Comparison of ENCODE assay signal across 1 cellular context in the genomic region with DNA sequence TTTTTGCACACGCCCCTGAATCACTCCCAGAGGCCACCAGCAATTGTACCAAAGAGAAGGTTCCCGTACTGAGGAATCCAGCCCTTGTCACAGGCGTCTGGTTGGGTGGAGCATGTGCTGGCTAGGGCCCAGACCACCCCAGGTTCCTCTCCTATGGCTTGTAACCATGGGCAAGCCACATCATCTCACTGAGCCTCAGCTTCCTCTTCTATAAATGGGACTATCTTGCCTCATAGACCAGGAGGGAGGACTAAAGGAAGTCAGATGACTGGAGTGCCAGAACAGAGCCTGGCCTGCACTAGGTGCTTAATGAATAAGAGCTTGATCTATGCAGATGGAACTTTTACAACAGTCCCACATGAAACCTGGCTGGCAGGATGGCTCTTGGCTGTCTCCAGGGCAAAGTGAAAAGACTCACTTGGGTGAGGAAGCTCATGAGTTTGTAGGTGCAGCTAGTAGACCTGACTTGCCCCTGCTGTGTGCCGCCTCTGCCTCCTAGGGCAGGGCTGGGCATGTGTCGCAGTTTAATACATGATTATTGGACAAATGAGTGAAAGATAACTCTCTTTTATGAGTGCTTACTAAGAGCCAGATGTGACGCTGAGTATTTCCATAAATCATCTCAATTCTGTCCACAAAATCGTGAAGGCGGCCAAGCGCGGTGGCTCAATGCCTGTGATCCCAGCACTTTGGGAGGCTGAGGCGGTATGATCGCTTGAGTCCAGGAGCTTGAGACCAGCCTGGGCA.
TF ChIP-seq lines count a peak whose summit lies in the region.

No MANE protein-coding gene starts in this region.

TF ChIP-seq in K562, 482 proteins besides CTCF, POLR2A, EP300 and RAD21 (continued from another document):
- TF ChIP-seq, protein P1, sequence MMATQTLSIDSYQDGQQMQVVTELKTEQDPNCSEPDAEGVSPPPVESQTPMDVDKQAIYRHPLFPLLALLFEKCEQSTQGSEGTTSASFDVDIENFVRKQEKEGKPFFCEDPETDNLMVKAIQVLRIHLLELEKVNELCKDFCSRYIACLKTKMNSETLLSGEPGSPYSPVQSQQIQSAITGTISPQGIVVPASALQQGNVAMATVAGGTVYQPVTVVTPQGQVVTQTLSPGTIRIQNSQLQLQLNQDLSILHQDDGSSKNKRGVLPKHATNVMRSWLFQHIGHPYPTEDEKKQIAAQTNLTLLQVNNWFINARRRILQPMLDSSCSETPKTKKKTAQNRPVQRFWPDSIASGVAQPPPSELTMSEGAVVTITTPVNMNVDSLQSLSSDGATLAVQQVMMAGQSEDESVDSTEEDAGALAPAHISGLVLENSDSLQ (IDR thresholded peaks at IDR 0.05), result peak; percentile 35; the same call in 1 of the 2 replicates
- TF ChIP-seq, protein P2, sequence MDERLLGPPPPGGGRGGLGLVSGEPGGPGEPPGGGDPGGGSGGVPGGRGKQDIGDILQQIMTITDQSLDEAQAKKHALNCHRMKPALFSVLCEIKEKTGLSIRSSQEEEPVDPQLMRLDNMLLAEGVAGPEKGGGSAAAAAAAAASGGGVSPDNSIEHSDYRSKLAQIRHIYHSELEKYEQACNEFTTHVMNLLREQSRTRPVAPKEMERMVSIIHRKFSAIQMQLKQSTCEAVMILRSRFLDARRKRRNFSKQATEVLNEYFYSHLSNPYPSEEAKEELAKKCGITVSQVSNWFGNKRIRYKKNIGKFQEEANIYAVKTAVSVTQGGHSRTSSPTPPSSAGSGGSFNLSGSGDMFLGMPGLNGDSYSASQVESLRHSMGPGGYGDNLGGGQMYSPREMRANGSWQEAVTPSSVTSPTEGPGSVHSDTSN (CRISPR knock-in tag; IDR thresholded peaks at IDR 0.05; ENCODE audit: low read depth), result no peak
- TF ChIP-seq, protein P2 (tag; conservative IDR thresholded peaks at IDR 0.05; ENCODE audit: low read depth), result 0 out of 2 replicates have a peak, but pooled peaks have one; percentile 13
- TF ChIP-seq MIER1 (IDR thresholded peaks at IDR 0.05; ENCODE audit: low read depth), result no peak
- TF ChIP-seq JUNB (CRISPR knock-in tag; conservative IDR thresholded peaks at IDR 0.05), result no peak
- TF ChIP-seq, protein P3, sequence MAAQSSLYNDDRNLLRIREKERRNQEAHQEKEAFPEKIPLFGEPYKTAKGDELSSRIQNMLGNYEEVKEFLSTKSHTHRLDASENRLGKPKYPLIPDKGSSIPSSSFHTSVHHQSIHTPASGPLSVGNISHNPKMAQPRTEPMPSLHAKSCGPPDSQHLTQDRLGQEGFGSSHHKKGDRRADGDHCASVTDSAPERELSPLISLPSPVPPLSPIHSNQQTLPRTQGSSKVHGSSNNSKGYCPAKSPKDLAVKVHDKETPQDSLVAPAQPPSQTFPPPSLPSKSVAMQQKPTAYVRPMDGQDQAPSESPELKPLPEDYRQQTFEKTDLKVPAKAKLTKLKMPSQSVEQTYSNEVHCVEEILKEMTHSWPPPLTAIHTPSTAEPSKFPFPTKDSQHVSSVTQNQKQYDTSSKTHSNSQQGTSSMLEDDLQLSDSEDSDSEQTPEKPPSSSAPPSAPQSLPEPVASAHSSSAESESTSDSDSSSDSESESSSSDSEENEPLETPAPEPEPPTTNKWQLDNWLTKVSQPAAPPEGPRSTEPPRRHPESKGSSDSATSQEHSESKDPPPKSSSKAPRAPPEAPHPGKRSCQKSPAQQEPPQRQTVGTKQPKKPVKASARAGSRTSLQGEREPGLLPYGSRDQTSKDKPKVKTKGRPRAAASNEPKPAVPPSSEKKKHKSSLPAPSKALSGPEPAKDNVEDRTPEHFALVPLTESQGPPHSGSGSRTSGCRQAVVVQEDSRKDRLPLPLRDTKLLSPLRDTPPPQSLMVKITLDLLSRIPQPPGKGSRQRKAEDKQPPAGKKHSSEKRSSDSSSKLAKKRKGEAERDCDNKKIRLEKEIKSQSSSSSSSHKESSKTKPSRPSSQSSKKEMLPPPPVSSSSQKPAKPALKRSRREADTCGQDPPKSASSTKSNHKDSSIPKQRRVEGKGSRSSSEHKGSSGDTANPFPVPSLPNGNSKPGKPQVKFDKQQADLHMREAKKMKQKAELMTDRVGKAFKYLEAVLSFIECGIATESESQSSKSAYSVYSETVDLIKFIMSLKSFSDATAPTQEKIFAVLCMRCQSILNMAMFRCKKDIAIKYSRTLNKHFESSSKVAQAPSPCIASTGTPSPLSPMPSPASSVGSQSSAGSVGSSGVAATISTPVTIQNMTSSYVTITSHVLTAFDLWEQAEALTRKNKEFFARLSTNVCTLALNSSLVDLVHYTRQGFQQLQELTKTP (IDR thresholded peaks at IDR 0.05; ENCODE audit: low read depth in 1 of 2, partially characterized antibody in 2 of 2), result no peak
- no peak for TF ChIP-seq ZNF347 (CRISPR knock-in tag; IDR thresholded peaks at IDR 0.05; ENCODE audit: low read depth)
- no peak for TF ChIP-seq MCM7 (IDR thresholded peaks at IDR 0.05)
- no peak for TF ChIP-seq ZBTB17 (CRISPR knock-in tag; IDR thresholded peaks at IDR 0.05)
- TF ChIP-seq CBFB (CRISPR knock-in tag; IDR thresholded peaks at IDR 0.05), result no peak
- TF ChIP-seq, protein P4, sequence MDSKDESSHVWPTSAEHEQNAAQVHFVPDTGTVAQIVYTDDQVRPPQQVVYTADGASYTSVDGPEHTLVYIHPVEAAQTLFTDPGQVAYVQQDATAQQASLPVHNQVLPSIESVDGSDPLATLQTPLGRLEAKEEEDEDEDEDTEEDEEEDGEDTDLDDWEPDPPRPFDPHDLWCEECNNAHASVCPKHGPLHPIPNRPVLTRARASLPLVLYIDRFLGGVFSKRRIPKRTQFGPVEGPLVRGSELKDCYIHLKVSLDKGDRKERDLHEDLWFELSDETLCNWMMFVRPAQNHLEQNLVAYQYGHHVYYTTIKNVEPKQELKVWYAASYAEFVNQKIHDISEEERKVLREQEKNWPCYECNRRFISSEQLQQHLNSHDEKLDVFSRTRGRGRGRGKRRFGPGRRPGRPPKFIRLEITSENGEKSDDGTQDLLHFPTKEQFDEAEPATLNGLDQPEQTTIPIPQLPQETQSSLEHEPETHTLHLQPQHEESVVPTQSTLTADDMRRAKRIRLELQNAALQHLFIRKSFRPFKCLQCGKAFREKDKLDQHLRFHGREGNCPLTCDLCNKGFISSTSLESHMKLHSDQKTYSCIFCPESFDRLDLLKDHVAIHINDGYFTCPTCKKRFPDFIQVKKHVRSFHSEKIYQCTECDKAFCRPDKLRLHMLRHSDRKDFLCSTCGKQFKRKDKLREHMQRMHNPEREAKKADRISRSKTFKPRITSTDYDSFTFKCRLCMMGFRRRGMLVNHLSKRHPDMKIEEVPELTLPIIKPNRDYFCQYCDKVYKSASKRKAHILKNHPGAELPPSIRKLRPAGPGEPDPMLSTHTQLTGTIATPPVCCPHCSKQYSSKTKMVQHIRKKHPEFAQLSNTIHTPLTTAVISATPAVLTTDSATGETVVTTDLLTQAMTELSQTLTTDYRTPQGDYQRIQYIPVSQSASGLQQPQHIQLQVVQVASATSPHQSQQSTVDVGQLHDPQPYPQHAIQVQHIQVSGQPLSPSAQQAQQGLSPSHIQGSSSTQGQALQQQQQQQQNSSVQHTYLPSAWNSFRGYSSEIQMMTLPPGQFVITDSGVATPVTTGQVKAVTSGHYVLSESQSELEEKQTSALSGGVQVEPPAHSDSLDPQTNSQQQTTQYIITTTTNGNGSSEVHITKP (IDR thresholded peaks at IDR 0.05; ENCODE audit: partially characterized antibody), result no peak
- TF ChIP-seq NCOA4 (IDR thresholded peaks at IDR 0.05; ENCODE audit: partially characterized antibody), result no peak
- TF ChIP-seq, protein P5, sequence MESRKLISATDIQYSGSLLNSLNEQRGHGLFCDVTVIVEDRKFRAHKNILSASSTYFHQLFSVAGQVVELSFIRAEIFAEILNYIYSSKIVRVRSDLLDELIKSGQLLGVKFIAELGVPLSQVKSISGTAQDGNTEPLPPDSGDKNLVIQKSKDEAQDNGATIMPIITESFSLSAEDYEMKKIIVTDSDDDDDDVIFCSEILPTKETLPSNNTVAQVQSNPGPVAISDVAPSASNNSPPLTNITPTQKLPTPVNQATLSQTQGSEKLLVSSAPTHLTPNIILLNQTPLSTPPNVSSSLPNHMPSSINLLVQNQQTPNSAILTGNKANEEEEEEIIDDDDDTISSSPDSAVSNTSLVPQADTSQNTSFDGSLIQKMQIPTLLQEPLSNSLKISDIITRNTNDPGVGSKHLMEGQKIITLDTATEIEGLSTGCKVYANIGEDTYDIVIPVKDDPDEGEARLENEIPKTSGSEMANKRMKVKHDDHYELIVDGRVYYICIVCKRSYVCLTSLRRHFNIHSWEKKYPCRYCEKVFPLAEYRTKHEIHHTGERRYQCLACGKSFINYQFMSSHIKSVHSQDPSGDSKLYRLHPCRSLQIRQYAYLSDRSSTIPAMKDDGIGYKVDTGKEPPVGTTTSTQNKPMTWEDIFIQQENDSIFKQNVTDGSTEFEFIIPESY (CRISPR knock-in tag; IDR thresholded peaks at IDR 0.05), result peak; percentile 63; the same call in 1 of the 2 replicates
- TF ChIP-seq ZFP30 (CRISPR knock-in tag; IDR thresholded peaks at IDR 0.05; ENCODE audit: borderline replicate concordance), result no peak
- TF ChIP-seq RAD51 (IDR thresholded peaks at IDR 0.05; ENCODE audit: borderline replicate concordance, low read depth), result no peak
- TF ChIP-seq MEIS2 (IDR thresholded peaks at IDR 0.05; ENCODE audit: partially characterized antibody), result peak; percentile 67
- TF ChIP-seq, protein P6, sequence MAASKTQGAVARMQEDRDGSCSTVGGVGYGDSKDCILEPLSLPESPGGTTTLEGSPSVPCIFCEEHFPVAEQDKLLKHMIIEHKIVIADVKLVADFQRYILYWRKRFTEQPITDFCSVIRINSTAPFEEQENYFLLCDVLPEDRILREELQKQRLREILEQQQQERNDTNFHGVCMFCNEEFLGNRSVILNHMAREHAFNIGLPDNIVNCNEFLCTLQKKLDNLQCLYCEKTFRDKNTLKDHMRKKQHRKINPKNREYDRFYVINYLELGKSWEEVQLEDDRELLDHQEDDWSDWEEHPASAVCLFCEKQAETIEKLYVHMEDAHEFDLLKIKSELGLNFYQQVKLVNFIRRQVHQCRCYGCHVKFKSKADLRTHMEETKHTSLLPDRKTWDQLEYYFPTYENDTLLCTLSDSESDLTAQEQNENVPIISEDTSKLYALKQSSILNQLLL (CRISPR knock-in tag; IDR thresholded peaks at IDR 0.05; ENCODE audit: borderline replicate concordance), result no peak
- no peak for TF ChIP-seq ARID1B (IDR thresholded peaks at IDR 0.05)
- no peak for TF ChIP-seq ZNF197 (CRISPR knock-in tag; IDR thresholded peaks at IDR 0.05; ENCODE audit: low read depth)
- TF ChIP-seq ZEB2 (IDR thresholded peaks at IDR 0.05), result no peak
- no peak for TF ChIP-seq EZH2 (IDR thresholded peaks at IDR 0.05; ENCODE audit: borderline replicate concordance, low read depth, low read length)
- TF ChIP-seq, protein P7, sequence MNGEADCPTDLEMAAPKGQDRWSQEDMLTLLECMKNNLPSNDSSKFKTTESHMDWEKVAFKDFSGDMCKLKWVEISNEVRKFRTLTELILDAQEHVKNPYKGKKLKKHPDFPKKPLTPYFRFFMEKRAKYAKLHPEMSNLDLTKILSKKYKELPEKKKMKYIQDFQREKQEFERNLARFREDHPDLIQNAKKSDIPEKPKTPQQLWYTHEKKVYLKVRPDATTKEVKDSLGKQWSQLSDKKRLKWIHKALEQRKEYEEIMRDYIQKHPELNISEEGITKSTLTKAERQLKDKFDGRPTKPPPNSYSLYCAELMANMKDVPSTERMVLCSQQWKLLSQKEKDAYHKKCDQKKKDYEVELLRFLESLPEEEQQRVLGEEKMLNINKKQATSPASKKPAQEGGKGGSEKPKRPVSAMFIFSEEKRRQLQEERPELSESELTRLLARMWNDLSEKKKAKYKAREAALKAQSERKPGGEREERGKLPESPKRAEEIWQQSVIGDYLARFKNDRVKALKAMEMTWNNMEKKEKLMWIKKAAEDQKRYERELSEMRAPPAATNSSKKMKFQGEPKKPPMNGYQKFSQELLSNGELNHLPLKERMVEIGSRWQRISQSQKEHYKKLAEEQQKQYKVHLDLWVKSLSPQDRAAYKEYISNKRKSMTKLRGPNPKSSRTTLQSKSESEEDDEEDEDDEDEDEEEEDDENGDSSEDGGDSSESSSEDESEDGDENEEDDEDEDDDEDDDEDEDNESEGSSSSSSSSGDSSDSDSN (IDR thresholded peaks at IDR 0.05; ENCODE audit: borderline replicate concordance in 1 of 2, low read depth in 2 of 2, low read length in 2 of 2), result no peak
- TF ChIP-seq PTTG1 (tag; IDR thresholded peaks at IDR 0.05; ENCODE audit: low read depth), result no peak
- TF ChIP-seq NCOA2 (IDR thresholded peaks at IDR 0.05; ENCODE audit: partially characterized antibody in 2 of 2), result no peak
- TF ChIP-seq FOXP1 (CRISPR knock-in tag; IDR thresholded peaks at IDR 0.05), result no peak; the same call in 1 of the 2 replicates
- TF ChIP-seq, protein P8, sequence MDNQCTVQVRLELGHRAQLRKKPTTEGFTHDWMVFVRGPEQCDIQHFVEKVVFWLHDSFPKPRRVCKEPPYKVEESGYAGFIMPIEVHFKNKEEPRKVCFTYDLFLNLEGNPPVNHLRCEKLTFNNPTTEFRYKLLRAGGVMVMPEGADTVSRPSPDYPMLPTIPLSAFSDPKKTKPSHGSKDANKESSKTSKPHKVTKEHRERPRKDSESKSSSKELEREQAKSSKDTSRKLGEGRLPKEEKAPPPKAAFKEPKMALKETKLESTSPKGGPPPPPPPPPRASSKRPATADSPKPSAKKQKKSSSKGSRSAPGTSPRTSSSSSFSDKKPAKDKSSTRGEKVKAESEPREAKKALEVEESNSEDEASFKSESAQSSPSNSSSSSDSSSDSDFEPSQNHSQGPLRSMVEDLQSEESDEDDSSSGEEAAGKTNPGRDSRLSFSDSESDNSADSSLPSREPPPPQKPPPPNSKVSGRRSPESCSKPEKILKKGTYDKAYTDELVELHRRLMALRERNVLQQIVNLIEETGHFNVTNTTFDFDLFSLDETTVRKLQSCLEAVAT (IDR thresholded peaks at IDR 0.05), result 0 out of 4 replicates have a peak, but pooled peaks of 1 of the 2 experiments have one; percentile 38
- peak; percentile 27; the same call in 1 of the 2 replicates for TF ChIP-seq ZNF263 (CRISPR knock-in tag; IDR thresholded peaks at IDR 0.05; ENCODE audit: borderline replicate concordance)
